Comparison of ENCODE assay signal across 12 cellular contexts in genomic region chr4:53763813-53764597, GRCh38.
DNase-seq lines count a peak whose midpoint lies in the region; ATAC-seq, FAIRE-seq and TF ChIP-seq lines count a peak whose summit lies in the region.
"Had no signal": no experiment of that assay in that cellular context is flagged by ENCODE, and none has a peak within 500 bp of the region (broad histone marks: within the 10 kb centered on the region; RNA-seq: fewer than 3 reads in every experiment).

No MANE protein-coding gene starts in this region.

- no peak overlapping the region for H3K4me3 ChIP-seq in astrocyte (ENCODE audit: insufficient read depth, low read depth, low read length)
- H3K4me3 ChIP-seq in upper lobe of right lung, result no peak overlapping the region
- no peak overlapping the region for H3K4me3 ChIP-seq in ascending aorta

- peaks cover 12% of the 10 kb centered on the region; the same call in 1 of the 2 replicates for H3K36me3 Mint-ChIP-seq in HFFc6 (ENCODE audit: low read depth)
- H3K36me3 Mint-ChIP-seq in astrocyte (ENCODE audit: low read depth, unreplicated experiment), result no peaks in the 10 kb centered on the region

- intact Hi-C loops in upper lobe of right lung (cut with DNase I), result no loop called here
- intact Hi-C loops in ascending aorta (cut with DNase I), result no loop called here

- H3K27me3 ChIP-seq in astrocyte (ENCODE audit: insufficient read depth, low read length) (no peaks in the 10 kb centered on the region), upper lobe of right lung (no peaks in the 10 kb centered on the region), ascending aorta (no peaks in the 10 kb centered on the region)

- H3K27ac ChIP-seq in astrocyte (ENCODE audit: low read depth, low read length), result peak overlapping the region; percentile 58
- peak overlapping the region; percentile 55 for H3K27ac ChIP-seq in upper lobe of right lung
- peak overlapping the region in 1 of 2 donors; percentile 15 for H3K27ac ChIP-seq in ascending aorta
- H3K27ac ChIP-seq: parathyroid adenoma had no signal

- H3K4me2 ChIP-seq in astrocyte (ENCODE audit: low read length), result peak overlapping the region; percentile 73

- DNase-seq in HFFc6 (peak; percentile 94), astrocyte (ENCODE audit: low read depth) (peak; percentile 93), kidney glomerular epithelial cell (lab: John Stamatoyannopoulos, UW) (peak; percentile 68), upper lobe of right lung (no peak), ascending aorta (ENCODE audit: low spot score in 2 of 2) (no peak), COLO829 (ENCODE audit: low spot score) (no peak)
- DNase-seq: activated effector memory CD4-positive, alpha-beta T cell treated with anti-CD3 and anti-CD28 coated beads, Interleukin-2, amount 50 U/mL, for 16 hours; effector memory CD8-positive, alpha-beta T cell; GDM1; NCI-H1694 treated with DMSO at 0.1 percent for 48 hours had no signal

- H3K79me2 ChIP-seq in astrocyte (ENCODE audit: insufficient read depth, low read length), result no peaks in the 10 kb centered on the region
- H3K79me2 ChIP-seq: parathyroid adenoma had no signal

- peak overlapping the region; percentile 29 for H2AFZ ChIP-seq in astrocyte (ENCODE audit: low read depth, low read length)
- H2AFZ ChIP-seq: parathyroid adenoma had no signal

- peaks cover 22% of the 10 kb centered on the region for H3K4me1 ChIP-seq in astrocyte (ENCODE audit: insufficient read depth, low read length)
- H3K4me1 ChIP-seq in upper lobe of right lung, result no peaks in the 10 kb centered on the region
- H3K4me1 ChIP-seq in ascending aorta, result peaks cover 0 to 12% of the 10 kb centered on the region in 2 donors
- H3K4me1 ChIP-seq: parathyroid adenoma had no signal

- H3K4me3 Mint-ChIP-seq in HFFc6 (peak overlapping the region; percentile 69), astrocyte (ENCODE audit: unreplicated experiment) (peak overlapping the region; percentile 22)
- H3K4me3 Mint-ChIP-seq: effector memory CD8-positive, alpha-beta T cell had no signal

- H3K27ac Mint-ChIP-seq in HFFc6, result peak overlapping the region; percentile 89
- H3K27ac Mint-ChIP-seq in astrocyte (ENCODE audit: unreplicated experiment), result peak overlapping the region; percentile 83
- H3K27ac Mint-ChIP-seq: effector memory CD8-positive, alpha-beta T cell had no signal

- H3K9me3 Mint-ChIP-seq in HFFc6 (no peaks in the 10 kb centered on the region; the same call in 1 of the 2 replicates), astrocyte (ENCODE audit: unreplicated experiment) (no peaks in the 10 kb centered on the region)
- H3K9me3 Mint-ChIP-seq: effector memory CD8-positive, alpha-beta T cell had no signal

- no peaks in the 10 kb centered on the region for H3K9me3 ChIP-seq in astrocyte (ENCODE audit: insufficient read depth, low read depth, low read length)
- H3K9me3 ChIP-seq in upper lobe of right lung, result no peaks in the 10 kb centered on the region
- H3K9me3 ChIP-seq in ascending aorta, result no peaks in the 10 kb centered on the region

- peaks cover 66% of the 10 kb centered on the region for H3K4me1 Mint-ChIP-seq in HFFc6 (ENCODE audit: low read depth)
- peaks cover 23% of the 10 kb centered on the region for H3K4me1 Mint-ChIP-seq in astrocyte (ENCODE audit: low read depth, unreplicated experiment)

- no peak for TF ChIP-seq CTCF in HFFc6 (IDR thresholded peaks at IDR 0.05)
- TF ChIP-seq CTCF in astrocyte (IDR thresholded peaks at IDR 0.05; ENCODE audit: insufficient read depth, low read depth, low read length), result no peak
- no peak for TF ChIP-seq CTCF in upper lobe of right lung (IDR thresholded peaks at IDR 0.05)
- TF ChIP-seq CTCF in ascending aorta (IDR thresholded peaks at IDR 0.05), result no peak

- no peaks in the 10 kb centered on the region for H3K36me3 ChIP-seq in astrocyte (ENCODE audit: insufficient read depth, low read length)
- H3K36me3 ChIP-seq in upper lobe of right lung, result no peaks in the 10 kb centered on the region
- H3K36me3 ChIP-seq in ascending aorta, result no peaks in the 10 kb centered on the region

- H3K27me3 Mint-ChIP-seq in HFFc6 (ENCODE audit: insufficient read depth), result no peaks in the 10 kb centered on the region
- H3K27me3 Mint-ChIP-seq in astrocyte (ENCODE audit: low read depth, unreplicated experiment), result no peaks in the 10 kb centered on the region
- H3K27me3 Mint-ChIP-seq: effector memory CD8-positive, alpha-beta T cell had no signal

- no peaks in the 10 kb centered on the region for H4K20me1 ChIP-seq in astrocyte (ENCODE audit: insufficient read depth, low read length)

- no peak overlapping the region for H3K9ac ChIP-seq in astrocyte (ENCODE audit: low read length)
- H3K9ac ChIP-seq: parathyroid adenoma had no signal

- no peak for ATAC-seq in upper lobe of right lung
- ATAC-seq in HG03520 (IDR thresholded peaks at IDR 0.05; ENCODE audit: unreplicated experiment), result no peak
- ATAC-seq: effector memory CD8-positive, alpha-beta T cell had no signal

- peak; percentile 93 for FAIRE-seq in astrocyte (lab: Jason Lieb, UNC)

Comparison
In these comparisons a context has a peak if more than half of its experiments do, and no peak if none do; other contexts are left out.
1. DNase-seq: peak in HFFc6 (single experiment), astrocyte (single experiment) and kidney glomerular epithelial cell (single experiment); none in upper lobe of right lung (single experiment), ascending aorta (0 of 2) and COLO829 (single experiment).